ENCODE assay signal across 40 cellular contexts in genomic region chr11:105003151-105003550, GRCh38. TPM values are rescaled to one million over a fixed set of nuclear protein-coding genes. Genes with fewer than 3 reads are reported as not detected.
"Had no signal": no experiment of that assay in that cellular context is flagged by ENCODE, and none has a peak within 500 bp of the region (broad histone marks: within the 10 kb centered on the region; RNA-seq: fewer than 3 reads in every experiment).

No MANE protein-coding gene starts in this region.

- H3K27me3 Mint-ChIP-seq: activated CD4-positive, alpha-beta memory T cell treated with anti-CD3 and anti-CD28 coated beads, Interleukin-2, amount 10 ng/mL, durations not matched to agents 7 days and 5 days; activated CD4-positive, alpha-beta T cell treated with anti-CD3 and anti-CD28 coated beads for 36 hours; activated CD4-positive, alpha-beta T cell treated with anti-CD3 and anti-CD28 coated beads, Interleukin-2, amount 10 ng/mL, durations not matched to agents 7 days and 5 days; activated CD8-positive, alpha-beta memory T cell treated with anti-CD3 and anti-CD28 coated beads, Interleukin-2, amount 10 ng/mL, durations not matched to agents 7 days and 5 days; activated naive CD4-positive, alpha-beta T cell treated with anti-CD3 and anti-CD28 coated beads, Interleukin-2, amount 10 ng/mL, durations not matched to agents 7 days and 5 days; activated naive CD4-positive, alpha-beta T cell treated with anti-CD3 and anti-CD28 coated beads, Interleukin-2, amount 50 U/mL, for 24 hours; activated naive CD8-positive, alpha-beta T cell; activated naive CD8-positive, alpha-beta T cell treated with anti-CD3 and anti-CD28 coated beads, Interleukin-2, amount 10 ng/mL, durations not matched to agents 7 days and 5 days; activated naive CD8-positive, alpha-beta T cell treated with anti-CD3 and anti-CD28 coated beads, Interleukin-2, amount 50 U/mL, for 24 hours; activated T-cell treated with anti-CD3 and anti-CD28 coated beads, Interleukin-2, amount 50 U/mL, for 24 hours; central memory CD8-positive, alpha-beta T cell had no signal

- H3K4me3 Mint-ChIP-seq: activated CD4-positive, alpha-beta memory T cell treated with anti-CD3 and anti-CD28 coated beads, Interleukin-2, amount 10 ng/mL, durations not matched to agents 7 days and 5 days; activated CD4-positive, alpha-beta T cell treated with anti-CD3 and anti-CD28 coated beads for 36 hours; activated CD4-positive, alpha-beta T cell treated with anti-CD3 and anti-CD28 coated beads, Interleukin-2, amount 10 ng/mL, durations not matched to agents 7 days and 5 days; activated CD8-positive, alpha-beta memory T cell treated with anti-CD3 and anti-CD28 coated beads, Interleukin-2, amount 10 ng/mL, durations not matched to agents 7 days and 5 days; activated CD8-positive, alpha-beta T cell treated with anti-CD3 and anti-CD28 coated beads, Interleukin-2, amount 10 ng/mL, durations not matched to agents 7 days and 5 days; activated naive CD4-positive, alpha-beta T cell treated with anti-CD3 and anti-CD28 coated beads, Interleukin-2, amount 10 ng/mL, durations not matched to agents 7 days and 5 days; activated naive CD4-positive, alpha-beta T cell treated with anti-CD3 and anti-CD28 coated beads, Interleukin-2, amount 50 U/mL, for 24 hours; activated naive CD8-positive, alpha-beta T cell; activated naive CD8-positive, alpha-beta T cell treated with anti-CD3 and anti-CD28 coated beads, Interleukin-2, amount 10 ng/mL, durations not matched to agents 7 days and 5 days; activated naive CD8-positive, alpha-beta T cell treated with anti-CD3 and anti-CD28 coated beads, Interleukin-2, amount 50 U/mL, for 24 hours; activated T-cell treated with anti-CD3 and anti-CD28 coated beads, Interleukin-2, amount 50 U/mL, for 24 hours; brain; central memory CD8-positive, alpha-beta T cell; T-helper 1 cell treated with Interleukin-12 subunit alpha and Interleukin-12 subunit beta and Interleukin-4 antibody, amounts not matched to agents 30 μg/mL and 1 μg/mL, for 36 hours; T-helper 2 cell treated with Interferon-gamma antibody and Interleukin-4, amounts not matched to agents 5 μg/mL and 100 μg/mL, for 36 hours had no signal

- H3K27ac Mint-ChIP-seq: activated CD4-positive, alpha-beta memory T cell treated with anti-CD3 and anti-CD28 coated beads, Interleukin-2, amount 10 ng/mL, durations not matched to agents 7 days and 5 days; activated CD4-positive, alpha-beta T cell treated with anti-CD3 and anti-CD28 coated beads for 36 hours; activated CD4-positive, alpha-beta T cell treated with anti-CD3 and anti-CD28 coated beads, Interleukin-2, amount 10 ng/mL, durations not matched to agents 7 days and 5 days; activated CD8-positive, alpha-beta memory T cell treated with anti-CD3 and anti-CD28 coated beads, Interleukin-2, amount 10 ng/mL, durations not matched to agents 7 days and 5 days; activated CD8-positive, alpha-beta T cell treated with anti-CD3 and anti-CD28 coated beads, Interleukin-2, amount 10 ng/mL, durations not matched to agents 7 days and 5 days; activated naive CD4-positive, alpha-beta T cell treated with anti-CD3 and anti-CD28 coated beads, Interleukin-2, amount 10 ng/mL, durations not matched to agents 7 days and 5 days; activated naive CD4-positive, alpha-beta T cell treated with anti-CD3 and anti-CD28 coated beads, Interleukin-2, amount 50 U/mL, for 24 hours; activated naive CD8-positive, alpha-beta T cell; activated naive CD8-positive, alpha-beta T cell treated with anti-CD3 and anti-CD28 coated beads, Interleukin-2, amount 10 ng/mL, durations not matched to agents 7 days and 5 days; activated naive CD8-positive, alpha-beta T cell treated with anti-CD3 and anti-CD28 coated beads, Interleukin-2, amount 50 U/mL, for 24 hours; activated T-cell treated with anti-CD3 and anti-CD28 coated beads, Interleukin-2, amount 50 U/mL, for 24 hours; activated T-helper 2 cell treated with anti-CD3 and anti-CD28 coated beads, Interferon-gamma antibody, Interleukin-2, Interleukin-4, amounts not matched to agents 10 μg/mL and 5 μg/mL and 100 μg/mL, durations not matched to agents 14 hours and 24 hours and 36 hours; brain; T-helper 1 cell treated with Interleukin-12 subunit alpha and Interleukin-12 subunit beta and Interleukin-4 antibody, amounts not matched to agents 30 μg/mL and 1 μg/mL, for 36 hours; T-helper 2 cell treated with Interferon-gamma antibody and Interleukin-4, amounts not matched to agents 5 μg/mL and 100 μg/mL, for 36 hours had no signal

- DNase-seq: activated CD4-positive, alpha-beta memory T cell treated with anti-CD3 and anti-CD28 coated beads, Interleukin-2, amount 10 ng/mL, durations not matched to agents 7 days and 5 days; activated CD4-positive, alpha-beta T cell treated with anti-CD3 and anti-CD28 coated beads for 1 hour; activated CD4-positive, alpha-beta T cell treated with anti-CD3 and anti-CD28 coated beads for 36 hours; activated CD4-positive, alpha-beta T cell treated with anti-CD3 and anti-CD28 coated beads for 48 hours; activated CD4-positive, alpha-beta T cell treated with anti-CD3 and anti-CD28 coated beads, Interleukin-2, amount 10 ng/mL, durations not matched to agents 7 days and 5 days; activated CD4-positive, alpha-beta T cell treated with anti-CD3 and anti-CD28 coated beads, Interleukin-2, amount 50 U/mL, for 48 hours; activated CD4-positive, CD25-positive, alpha-beta regulatory T cell; activated CD8-positive, alpha-beta memory T cell treated with anti-CD3 and anti-CD28 coated beads for 24 hours; activated CD8-positive, alpha-beta memory T cell treated with anti-CD3 and anti-CD28 coated beads, Interleukin-2, amount 10 ng/mL, durations not matched to agents 7 days and 5 days; activated CD8-positive, alpha-beta memory T cell treated with anti-CD3 and anti-CD28 coated beads, Interleukin-2, amount 50 U/mL, for 48 hours; activated CD8-positive, alpha-beta T cell treated with anti-CD3 and anti-CD28 coated beads, Interleukin-2, amount 10 ng/mL, durations not matched to agents 7 days and 5 days; activated effector memory CD4-positive, alpha-beta T cell treated with Interleukin-2 at 50 U/mL for 16 hours; activated gamma-delta T cell; activated naive CD4-positive, alpha-beta T cell treated with anti-CD3 and anti-CD28 coated beads, Interleukin-2, amount 10 ng/mL, durations not matched to agents 7 days and 5 days; activated naive CD4-positive, alpha-beta T cell treated with Interleukin-2 at 50 U/mL for 16 hours; activated naive CD8-positive, alpha-beta T cell treated with anti-CD3 and anti-CD28 coated beads, Interleukin-2, amount 10 ng/mL, durations not matched to agents 7 days and 5 days; activated naive CD8-positive, alpha-beta T cell treated with anti-CD3 and anti-CD28 coated beads, Interleukin-2, amount 50 U/mL, for 24 hours; activated T-cell treated with anti-CD3 and anti-CD28 coated beads, Interleukin-2, amount 50 U/mL, for 24 hours; activated T-cell treated with anti-CD3 and anti-CD28 coated beads, Interleukin-2, amount 50 U/mL, for 48 hours; amygdala; anterior cingulate cortex; caudate nucleus; cerebellar nuclear complex; T-helper 1 cell; T-helper 2 cell; T-helper 9 cell had no signal

- H3K27ac ChIP-seq: ascending aorta, cardiac muscle cell, VCaP had no signal

- H3K4me1 Mint-ChIP-seq: brain had no signal

- ATAC-seq: activated CD4-positive, alpha-beta T cell treated with anti-CD3 and anti-CD28 coated beads for 36 hours; activated CD4-positive, CD25-positive, alpha-beta regulatory T cell treated with anti-CD3 and anti-CD28 coated beads, Interleukin-2, amount 50 U/mL, for 24 hours; activated CD8-positive, alpha-beta memory T cell treated with anti-CD3 and anti-CD28 coated beads, Interleukin-2, amount 10 ng/mL, durations not matched to agents 7 days and 5 days; activated CD8-positive, alpha-beta T cell treated with anti-CD3 and anti-CD28 coated beads, Interleukin-2, amount 10 ng/mL, durations not matched to agents 7 days and 5 days; activated naive CD8-positive, alpha-beta T cell treated with anti-CD3 and anti-CD28 coated beads, Interleukin-2, amount 50 U/mL, for 24 hours had no signal

- H3K9me3 Mint-ChIP-seq: activated CD4-positive, alpha-beta memory T cell treated with anti-CD3 and anti-CD28 coated beads, Interleukin-2, amount 10 ng/mL, durations not matched to agents 7 days and 5 days; activated CD4-positive, alpha-beta T cell treated with anti-CD3 and anti-CD28 coated beads, Interleukin-2, amount 10 ng/mL, durations not matched to agents 7 days and 5 days; activated naive CD4-positive, alpha-beta T cell treated with anti-CD3 and anti-CD28 coated beads, Interleukin-2, amount 10 ng/mL, durations not matched to agents 7 days and 5 days; activated naive CD4-positive, alpha-beta T cell treated with anti-CD3 and anti-CD28 coated beads, Interleukin-2, amount 50 U/mL, for 24 hours; activated naive CD8-positive, alpha-beta T cell treated with anti-CD3 and anti-CD28 coated beads, Interleukin-2, amount 10 ng/mL, durations not matched to agents 7 days and 5 days; activated naive CD8-positive, alpha-beta T cell treated with anti-CD3 and anti-CD28 coated beads, Interleukin-2, amount 50 U/mL, for 24 hours; activated T-cell treated with anti-CD3 and anti-CD28 coated beads, Interleukin-2, amount 50 U/mL, for 24 hours; activated T-helper 2 cell treated with anti-CD3 and anti-CD28 coated beads, Interferon-gamma antibody, Interleukin-2, Interleukin-4, amounts not matched to agents 10 μg/mL and 5 μg/mL and 100 μg/mL, durations not matched to agents 14 hours and 24 hours and 36 hours; central memory CD8-positive, alpha-beta T cell; T-helper 1 cell treated with Interleukin-12 subunit alpha and Interleukin-12 subunit beta and Interleukin-4 antibody, amounts not matched to agents 30 μg/mL and 1 μg/mL, for 36 hours; T-helper 2 cell treated with Interferon-gamma antibody and Interleukin-4, amounts not matched to agents 5 μg/mL and 100 μg/mL, for 36 hours had no signal

- H3K27me3 ChIP-seq: ascending aorta, cardiac muscle cell had no signal

- H3K36me3 Mint-ChIP-seq: activated CD8-positive, alpha-beta memory T cell treated with anti-CD3 and anti-CD28 coated beads, Interleukin-2, amount 10 ng/mL, durations not matched to agents 7 days and 5 days; activated naive CD4-positive, alpha-beta T cell treated with anti-CD3 and anti-CD28 coated beads, Interleukin-2, amount 10 ng/mL, durations not matched to agents 7 days and 5 days; activated naive CD4-positive, alpha-beta T cell treated with anti-CD3 and anti-CD28 coated beads, Interleukin-2, amount 50 U/mL, for 24 hours; activated naive CD8-positive, alpha-beta T cell; activated naive CD8-positive, alpha-beta T cell treated with anti-CD3 and anti-CD28 coated beads, Interleukin-2, amount 10 ng/mL, durations not matched to agents 7 days and 5 days; brain had no signal

- H3K36me3 ChIP-seq: ascending aorta, cardiac muscle cell had no signal

- H3K4me3 ChIP-seq: ascending aorta, cardiac muscle cell had no signal

- H3K9me3 ChIP-seq: ascending aorta had no signal

- FAIRE-seq: bronchial epithelial cell, TTC549 had no signal

- H3K4me1 ChIP-seq: ascending aorta had no signal

RNA-seq across cellular contexts. Expression of gene CASP5, which starts 19.8 kb away (rescaled TPM):
- total RNA-seq: activated CD4-positive, alpha-beta T cell treated with anti-CD3 and anti-CD28 coated beads for 36 hours; activated CD4-positive, alpha-beta T cell treated with anti-CD3 and anti-CD28 coated beads, Interleukin-2, amount 10 ng/mL, durations not matched to agents 7 days and 5 days; activated CD8-positive, alpha-beta memory T cell treated with anti-CD3 and anti-CD28 coated beads, Interleukin-2, amount 10 ng/mL, durations not matched to agents 7 days and 5 days; activated CD8-positive, alpha-beta T cell treated with anti-CD3 and anti-CD28 coated beads, Interleukin-2, amount 10 ng/mL, durations not matched to agents 7 days and 5 days; activated naive CD8-positive, alpha-beta T cell treated with anti-CD3 and anti-CD28 coated beads, Interleukin-2, amount 10 ng/mL, durations not matched to agents 7 days and 5 days; activated T-helper 2 cell treated with anti-CD3 and anti-CD28 coated beads, Interferon-gamma antibody, Interleukin-2, Interleukin-4, amounts not matched to agents 10 μg/mL and 5 μg/mL and 100 μg/mL, durations not matched to agents 14 hours and 24 hours and 36 hours; ascending aorta; bronchial epithelial cell; cardiac muscle cell; chondrocyte had no signal
- polyA plus RNA-seq: cardiac muscle cell had no signal

RNA-seq across cellular contexts. Expression of gene CASP1, which starts 31.8 kb away (rescaled TPM):
- total RNA-seq: ascending aorta, cardiac muscle cell, chondrocyte had no signal

RNA-seq across cellular contexts. Expression of gene CASP4, which starts 34.8 kb away (rescaled TPM):
- total RNA-seq: cardiac muscle cell had no signal

RNA-seq across cellular contexts. Expression of gene CARD16, which starts 42.0 kb away (rescaled TPM):
- total RNA-seq: cardiac muscle cell, chondrocyte had no signal
- polyA plus RNA-seq: cardiac muscle cell had no signal
